In the genomic region with DNA sequence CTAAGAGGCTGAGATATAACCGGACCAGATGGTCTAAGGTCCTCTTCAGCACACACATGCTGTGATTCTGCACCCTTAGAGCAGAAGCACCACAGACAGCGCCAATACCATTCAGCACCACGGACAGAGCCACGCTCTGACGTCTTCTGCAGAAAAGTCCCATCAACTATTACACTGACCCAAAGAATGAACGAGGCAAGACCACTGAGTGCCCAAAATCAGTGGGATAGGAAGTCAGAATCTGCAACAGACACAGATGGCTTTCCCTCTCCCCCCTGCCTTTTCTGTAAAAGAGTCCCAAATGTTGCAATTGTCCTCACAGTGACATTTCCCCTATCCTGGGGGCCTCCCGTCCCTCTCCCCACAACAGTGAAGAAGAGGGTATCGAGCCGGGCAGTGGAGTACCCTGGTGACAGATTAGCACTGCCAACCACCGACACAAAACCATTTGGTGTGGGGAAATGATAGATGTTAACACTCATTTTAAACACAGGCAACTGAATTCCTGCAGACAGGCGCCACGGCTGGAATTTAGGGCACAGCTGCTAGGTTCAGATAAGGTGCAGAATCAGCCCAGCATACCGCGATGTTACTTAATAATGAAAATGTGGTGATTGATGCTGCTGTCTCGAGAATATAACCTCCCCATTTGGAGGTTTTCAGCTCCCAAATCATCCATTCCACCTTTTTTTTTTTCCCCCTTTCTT, we compare ENCODE assay signal across 8 cellular contexts.
DNase-seq lines count a peak whose midpoint lies in the region; ATAC-seq and TF ChIP-seq lines count a peak whose summit lies in the region.

No MANE protein-coding gene starts in this region.

- H3K9me3 Mint-ChIP-seq in WTC11: 0 out of 2 replicates have a peak, but pooled peaks cover 2% of the 10 kb centered on the region

- no peaks in the 10 kb centered on the region for H3K36me3 ChIP-seq in smooth muscle cell (ENCODE audit: low read depth)

- CTCF ChIA-PET in WTC11 (lab: Charles Lee): interaction anchor here (1.0 kb wide), 1 partner anchor 63 kb away, joined by 4 read pairs; no protein-coding TSS in a partner anchor

- POLR2A ChIA-PET in WTC11 (lab: Charles Lee): no interaction called here

- H3K79me2 ChIP-seq in smooth muscle cell (ENCODE audit: low read depth): no peaks in the 10 kb centered on the region

- H3K4me2 ChIP-seq in smooth muscle cell: no peak overlapping the region

- H3K27ac ChIP-seq in smooth muscle cell (ENCODE audit: low read depth): no peak overlapping the region

- H3K4me3 Mint-ChIP-seq in WTC11: no peak overlapping the region

- 48% methylated on average over 15 of the region's 15 CpGs for WGBS in smooth muscle cell (ENCODE audit: low lambda C conversion rate)

- ATAC-seq in WTC11 (peak; percentile 80), GM21825 (IDR thresholded peaks at IDR 0.05; ENCODE audit: unreplicated experiment) (no peak)

- peaks cover 19% of the 10 kb centered on the region for H3K27me3 Mint-ChIP-seq in WTC11 (ENCODE audit: low read depth)

- no peak overlapping the region for H3K4me3 ChIP-seq in smooth muscle cell

- H3K4me1 Mint-ChIP-seq in WTC11: peaks cover 4% of the 10 kb centered on the region

- H3K9me3 ChIP-seq in smooth muscle cell (replicated peaks; ENCODE audit: low read depth): no peaks in the 10 kb centered on the region

- TF ChIP-seq CTCF in WTC11 (IDR thresholded peaks at IDR 0.05): no peak
- no peak for TF ChIP-seq CTCF in smooth muscle cell (IDR thresholded peaks at IDR 0.05; ENCODE audit: borderline replicate concordance, insufficient read depth, poor library complexity, severe bottlenecking)

- H4K20me1 ChIP-seq in smooth muscle cell (ENCODE audit: low read depth): no peaks in the 10 kb centered on the region

- DNase-seq in CMK (ENCODE audit: low read depth) (peak; percentile 15), HUDEP-2 (lab: John Stamatoyannopoulos, UW; ENCODE audit: unreplicated experiment in 76 of 76) (peak in 52 of 76 experiments; percentile 2 to 66 (median 28)), WTC11 (ENCODE audit: low spot score) (peak; percentile 78), germinal center (ENCODE audit: low spot score) (peak; percentile 10), smooth muscle cell (lab: John Stamatoyannopoulos, UW; ENCODE audit: unreplicated experiment) (peak; percentile 21), NCI-H146 treated with DMSO at 0.1 percent for 48 hours (lab: John Stamatoyannopoulos, UW; ENCODE audit: unreplicated experiment) (no peak), NCI-H526 treated with DMSO at 0.1 percent for 48 hours (lab: John Stamatoyannopoulos, UW) (no peak)

- no peak overlapping the region for H3K27ac Mint-ChIP-seq in WTC11

- no peak overlapping the region for H3K9ac ChIP-seq in smooth muscle cell (ENCODE audit: low read depth)

- H3F3A ChIP-seq in smooth muscle cell (ENCODE audit: low read depth): no peaks in the 10 kb centered on the region

- H3K36me3 Mint-ChIP-seq in WTC11: no peaks in the 10 kb centered on the region

- no peaks in the 10 kb centered on the region for H3K4me1 ChIP-seq in smooth muscle cell (ENCODE audit: low read depth)

- H2AFZ ChIP-seq in smooth muscle cell (ENCODE audit: low read depth): no peak overlapping the region

- peaks cover 33% of the 10 kb centered on the region for H3K27me3 ChIP-seq in smooth muscle cell (ENCODE audit: low read depth)

TF ChIP-seq in WTC11, 78 proteins besides CTCF, POLR2A, EP300 and RAD21 (continues in another document):
- TF ChIP-seq IRF2 (CRISPR knock-in tag; IDR thresholded peaks at IDR 0.05; ENCODE audit: borderline replicate concordance, low read depth) (peak; percentile 90; the same call in 1 of the 2 replicates), CREM (CRISPR knock-in tag; IDR thresholded peaks at IDR 0.05) (peak; percentile 93), ZNF423 (CRISPR knock-in tag; IDR thresholded peaks at IDR 0.05) (no peak), SOX15 (CRISPR knock-in tag; IDR thresholded peaks at IDR 0.05) (no peak), SP1 (CRISPR knock-in tag; conservative IDR thresholded peaks at IDR 0.05) (peak; percentile 55), NFE2L1 (CRISPR knock-in tag; IDR thresholded peaks at IDR 0.05) (peak; percentile 94), ATF1 (CRISPR knock-in tag; IDR thresholded peaks at IDR 0.05) (peak; percentile 96), ZNF396 (CRISPR knock-in tag; IDR thresholded peaks at IDR 0.05; ENCODE audit: borderline replicate concordance) (peak; percentile 76; the same call in 1 of the 2 replicates), NR2C2 (CRISPR knock-in tag; IDR thresholded peaks at IDR 0.05) (peak; percentile 76), OVOL2 (CRISPR knock-in tag; IDR thresholded peaks at IDR 0.05; ENCODE audit: borderline replicate concordance) (no peak), HMGA2 (CRISPR knock-in tag; IDR thresholded peaks at IDR 0.05) (no peak), ZBTB21 (CRISPR knock-in tag; IDR thresholded peaks at IDR 0.05; ENCODE audit: borderline replicate concordance) (peak; percentile 87; the same call in 1 of the 2 replicates), GABPB1 (CRISPR knock-in tag; IDR thresholded peaks at IDR 0.05) (peak; percentile 92), ZNF317 (CRISPR knock-in tag; IDR thresholded peaks at IDR 0.05; ENCODE audit: borderline replicate concordance, low read depth) (peak; percentile 65; the same call in 1 of the 2 replicates), TEAD1 (CRISPR knock-in tag; IDR thresholded peaks at IDR 0.05) (peak; percentile 99), ZNF263 (CRISPR knock-in tag; IDR thresholded peaks at IDR 0.05; ENCODE audit: low read depth) (peak; percentile 42; the same call in 1 of the 2 replicates), FOXK1 (CRISPR knock-in tag; IDR thresholded peaks at IDR 0.05) (peak; percentile 96), NFYB (CRISPR knock-in tag; conservative IDR thresholded peaks at IDR 0.05; ENCODE audit: low read depth) (peak; percentile 67)
- TF ChIP-seq, protein P1, sequence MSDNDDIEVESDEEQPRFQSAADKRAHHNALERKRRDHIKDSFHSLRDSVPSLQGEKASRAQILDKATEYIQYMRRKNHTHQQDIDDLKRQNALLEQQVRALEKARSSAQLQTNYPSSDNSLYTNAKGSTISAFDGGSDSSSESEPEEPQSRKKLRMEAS (CRISPR knock-in tag; IDR thresholded peaks at IDR 0.05): peak; percentile 74; the same call in 1 of the 2 replicates
- TF ChIP-seq, protein P2, sequence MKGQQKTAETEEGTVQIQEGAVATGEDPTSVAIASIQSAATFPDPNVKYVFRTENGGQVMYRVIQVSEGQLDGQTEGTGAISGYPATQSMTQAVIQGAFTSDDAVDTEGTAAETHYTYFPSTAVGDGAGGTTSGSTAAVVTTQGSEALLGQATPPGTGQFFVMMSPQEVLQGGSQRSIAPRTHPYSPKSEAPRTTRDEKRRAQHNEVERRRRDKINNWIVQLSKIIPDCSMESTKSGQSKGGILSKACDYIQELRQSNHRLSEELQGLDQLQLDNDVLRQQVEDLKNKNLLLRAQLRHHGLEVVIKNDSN (CRISPR knock-in tag; IDR thresholded peaks at IDR 0.05): peak; percentile 88
- TF ChIP-seq, protein P3, sequence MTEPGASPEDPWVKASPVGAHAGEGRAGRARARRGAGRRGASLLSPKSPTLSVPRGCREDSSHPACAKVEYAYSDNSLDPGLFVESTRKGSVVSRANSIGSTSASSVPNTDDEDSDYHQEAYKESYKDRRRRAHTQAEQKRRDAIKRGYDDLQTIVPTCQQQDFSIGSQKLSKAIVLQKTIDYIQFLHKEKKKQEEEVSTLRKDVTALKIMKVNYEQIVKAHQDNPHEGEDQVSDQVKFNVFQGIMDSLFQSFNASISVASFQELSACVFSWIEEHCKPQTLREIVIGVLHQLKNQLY (CRISPR knock-in tag; IDR thresholded peaks at IDR 0.05): peak; percentile 95; the same call in 1 of the 2 replicates
- TF ChIP-seq, protein P4, sequence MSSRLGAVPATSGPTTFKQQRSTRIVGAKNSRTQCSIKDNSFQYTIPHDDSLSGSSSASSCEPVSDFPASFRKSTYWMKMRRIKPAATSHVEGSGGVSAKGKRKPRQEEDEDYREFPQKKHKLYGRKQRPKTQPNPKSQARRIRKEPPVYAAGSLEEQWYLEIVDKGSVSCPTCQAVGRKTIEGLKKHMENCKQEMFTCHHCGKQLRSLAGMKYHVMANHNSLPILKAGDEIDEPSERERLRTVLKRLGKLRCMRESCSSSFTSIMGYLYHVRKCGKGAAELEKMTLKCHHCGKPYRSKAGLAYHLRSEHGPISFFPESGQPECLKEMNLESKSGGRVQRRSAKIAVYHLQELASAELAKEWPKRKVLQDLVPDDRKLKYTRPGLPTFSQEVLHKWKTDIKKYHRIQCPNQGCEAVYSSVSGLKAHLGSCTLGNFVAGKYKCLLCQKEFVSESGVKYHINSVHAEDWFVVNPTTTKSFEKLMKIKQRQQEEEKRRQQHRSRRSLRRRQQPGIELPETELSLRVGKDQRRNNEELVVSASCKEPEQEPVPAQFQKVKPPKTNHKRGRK (CRISPR knock-in tag; IDR thresholded peaks at IDR 0.05; ENCODE audit: borderline replicate concordance): peak; percentile 68; the same call in 1 of the 2 replicates
- TF ChIP-seq, protein P5, sequence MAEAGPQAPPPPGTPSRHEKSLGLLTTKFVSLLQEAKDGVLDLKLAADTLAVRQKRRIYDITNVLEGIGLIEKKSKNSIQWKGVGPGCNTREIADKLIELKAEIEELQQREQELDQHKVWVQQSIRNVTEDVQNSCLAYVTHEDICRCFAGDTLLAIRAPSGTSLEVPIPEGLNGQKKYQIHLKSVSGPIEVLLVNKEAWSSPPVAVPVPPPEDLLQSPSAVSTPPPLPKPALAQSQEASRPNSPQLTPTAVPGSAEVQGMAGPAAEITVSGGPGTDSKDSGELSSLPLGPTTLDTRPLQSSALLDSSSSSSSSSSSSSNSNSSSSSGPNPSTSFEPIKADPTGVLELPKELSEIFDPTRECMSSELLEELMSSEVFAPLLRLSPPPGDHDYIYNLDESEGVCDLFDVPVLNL (CRISPR knock-in tag; IDR thresholded peaks at IDR 0.05; ENCODE audit: borderline replicate concordance, low read depth): peak; percentile 96
- TF ChIP-seq, protein P6, sequence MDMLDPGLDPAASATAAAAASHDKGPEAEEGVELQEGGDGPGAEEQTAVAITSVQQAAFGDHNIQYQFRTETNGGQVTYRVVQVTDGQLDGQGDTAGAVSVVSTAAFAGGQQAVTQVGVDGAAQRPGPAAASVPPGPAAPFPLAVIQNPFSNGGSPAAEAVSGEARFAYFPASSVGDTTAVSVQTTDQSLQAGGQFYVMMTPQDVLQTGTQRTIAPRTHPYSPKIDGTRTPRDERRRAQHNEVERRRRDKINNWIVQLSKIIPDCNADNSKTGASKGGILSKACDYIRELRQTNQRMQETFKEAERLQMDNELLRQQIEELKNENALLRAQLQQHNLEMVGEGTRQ (CRISPR knock-in tag; IDR thresholded peaks at IDR 0.05): peak; percentile 33; the same call in 1 of the 2 replicates
- TF ChIP-seq, protein P7, sequence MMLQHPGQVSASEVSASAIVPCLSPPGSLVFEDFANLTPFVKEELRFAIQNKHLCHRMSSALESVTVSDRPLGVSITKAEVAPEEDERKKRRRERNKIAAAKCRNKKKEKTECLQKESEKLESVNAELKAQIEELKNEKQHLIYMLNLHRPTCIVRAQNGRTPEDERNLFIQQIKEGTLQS (CRISPR knock-in tag; conservative IDR thresholded peaks at IDR 0.05): 0 out of 2 replicates have a peak, but pooled peaks have one; percentile 38

Comparison
In these comparisons a context has a peak if more than half of its experiments do, and no peak if none do; other contexts are left out.
1. DNase-seq: peak in CMK (single experiment), HUDEP-2 (52 of 76), WTC11 (single experiment), germinal center (single experiment) and smooth muscle cell (single experiment); none in NCI-H146 treated with DMSO at 0.1 percent for 48 hours (single experiment) and NCI-H526 treated with DMSO at 0.1 percent for 48 hours (single experiment).